Comparison of ENCODE assay signal across 1 cellular context in genomic region chr11:60914620-60915249, GRCh38.
TF ChIP-seq lines count a peak whose summit lies in the region.

No MANE protein-coding gene starts in this region.

TF ChIP-seq in SK-N-SH treated with all-trans-retinoic acid at 6 μM for 48 hours, 23 proteins besides CTCF, POLR2A, EP300 and RAD21 (continued from another document):
- TF ChIP-seq ZNF8 (CRISPR knock-in tag; IDR thresholded peaks at IDR 0.05): no peak
- no peak for TF ChIP-seq ZC3H10 (CRISPR knock-in tag; IDR thresholded peaks at IDR 0.05)
- no peak for TF ChIP-seq SNAI2 (CRISPR knock-in tag; IDR thresholded peaks at IDR 0.05)
- TF ChIP-seq ZNF70 (CRISPR knock-in tag; IDR thresholded peaks at IDR 0.05): no peak
- TF ChIP-seq PPARA (CRISPR knock-in tag; IDR thresholded peaks at IDR 0.05; ENCODE audit: borderline replicate concordance): no peak
- no peak for TF ChIP-seq GLIS3 (CRISPR knock-in tag; IDR thresholded peaks at IDR 0.05)
